ENCODE assay signal across 10 cellular contexts in genomic region chr15:94246016-94246415, GRCh38.
"Had no signal": no experiment of that assay in that cellular context is flagged by ENCODE, and none has a peak within 500 bp of the region (broad histone marks: within the 10 kb centered on the region; RNA-seq: fewer than 3 reads in every experiment).

No MANE protein-coding gene starts in this region.

- H3K4me1 Mint-ChIP-seq: neural crest cell had no signal

- H3K9me3 Mint-ChIP-seq: activated naive CD4-positive, alpha-beta T cell treated with anti-CD3 and anti-CD28 coated beads for 36 hours; neural crest cell had no signal

- H3K27me3 Mint-ChIP-seq: activated CD4-positive, alpha-beta T cell treated with anti-CD3 and anti-CD28 coated beads for 36 hours had no signal

- ATAC-seq: activated CD4-positive, alpha-beta T cell treated with anti-CD3 and anti-CD28 coated beads for 36 hours; heart left ventricle; left ventricle myocardium superior had no signal

- DNase-seq: activated CD4-positive, alpha-beta T cell treated with anti-CD3 and anti-CD28 coated beads for 36 hours; activated naive CD4-positive, alpha-beta T cell treated with anti-CD3 and anti-CD28 coated beads for 36 hours; colonic mucosa; heart left ventricle; left ventricle myocardium superior; mesendoderm; stimulated activated CD4-positive, alpha-beta T cell treated with anti-CD3 and anti-CD28 coated beads, Interleukin-15, amount 100 ng/mL, for 24 hours; stimulated activated CD4-positive, alpha-beta T cell treated with anti-CD3 and anti-CD28 coated beads, Interleukin-4, amount 100 ng/mL, for 24 hours; stomach had no signal

- H3K27ac Mint-ChIP-seq: activated CD4-positive, alpha-beta T cell treated with anti-CD3 and anti-CD28 coated beads for 36 hours; activated naive CD4-positive, alpha-beta T cell treated with anti-CD3 and anti-CD28 coated beads for 36 hours had no signal

- H3K4me3 Mint-ChIP-seq: activated CD4-positive, alpha-beta T cell treated with anti-CD3 and anti-CD28 coated beads for 36 hours; activated naive CD4-positive, alpha-beta T cell treated with anti-CD3 and anti-CD28 coated beads for 36 hours; neural crest cell had no signal
